In the genomic region with DNA sequence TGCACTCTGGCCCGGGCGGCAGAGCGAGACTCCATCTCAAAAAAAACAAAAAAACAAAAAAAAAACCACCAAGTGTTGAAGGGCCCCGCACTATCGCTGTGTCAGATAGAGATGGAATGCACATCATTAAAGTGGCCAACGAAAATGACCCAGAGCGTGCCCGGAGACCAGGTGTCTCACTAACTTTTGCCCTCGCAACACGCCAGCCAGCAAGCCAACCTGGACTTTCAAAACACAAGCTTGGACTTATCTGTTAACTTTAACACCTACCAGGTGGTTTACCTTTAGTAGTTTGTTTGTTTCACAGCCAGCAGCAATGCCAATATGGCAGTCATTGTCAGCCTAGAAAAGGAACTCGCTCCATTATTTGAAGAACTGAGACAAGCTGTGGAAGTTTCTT, we compare ENCODE assay signal across 20 cellular contexts. TPM values are rescaled to one million over a fixed set of nuclear protein-coding genes. Genes with fewer than 3 reads are reported as not detected.
DNase-seq lines count a peak whose midpoint lies in the region; ATAC-seq, FAIRE-seq and TF ChIP-seq lines count a peak whose summit lies in the region.
"Had no signal": no experiment of that assay in that cellular context is flagged by ENCODE, and none has a peak within 500 bp of the region (broad histone marks: within the 10 kb centered on the region; RNA-seq: fewer than 3 reads in every experiment).

No MANE protein-coding gene starts in this region.

- no peak for FAIRE-seq in pancreas (lab: Jason Lieb, UNC)
- FAIRE-seq: G401.6, GM12892, GM19239 had no signal

- H3K36me3 Mint-ChIP-seq in endodermal cell (ENCODE audit: low read depth): peaks cover 60% of the 10 kb centered on the region
- H3K36me3 Mint-ChIP-seq: CD4-positive, alpha-beta memory T cell had no signal

- TF ChIP-seq CTCF in RWPE2 (IDR thresholded peaks at IDR 0.05; ENCODE audit: poor library complexity, severe bottlenecking) (no peak), VCaP (conservative IDR thresholded peaks at IDR 0.05) (no peak), endodermal cell (conservative IDR thresholded peaks at IDR 0.05) (no peak), pancreas (IDR thresholded peaks at IDR 0.05) (no peak)

- no peak overlapping the region for H3K4me3 Mint-ChIP-seq in endodermal cell
- H3K4me3 Mint-ChIP-seq: CD4-positive, alpha-beta memory T cell; GM23338; H9 had no signal

- 95 to 99% methylated on average over 10 to 11 of the region's 11 CpGs for WGBS in endodermal cell (ENCODE audit: insufficient coverage in 1 of 2, insufficient read length in 1 of 2), 2 experiments
- 43 to 45% methylated on average over 11 of the region's 11 CpGs for WGBS in pancreas, 2 donors

- H3K27ac ChIP-seq in RWPE2 (ENCODE audit: poor library complexity, severe bottlenecking) (no peak overlapping the region), VCaP (peak overlapping the region; percentile 96), endodermal cell (ENCODE audit: low read depth, low read length) (no peak overlapping the region), pancreas (peak overlapping the region in 2 of 4 donors; percentile 13 to 53)

- H3K27me3 ChIP-seq in RWPE2 (ENCODE audit: insufficient read depth, poor library complexity, severe bottlenecking): no peaks in the 10 kb centered on the region
- H3K27me3 ChIP-seq in endodermal cell (ENCODE audit: control insufficient read depth, insufficient read depth, low read length, poor library complexity, severe bottlenecking): no peaks in the 10 kb centered on the region
- H3K27me3 ChIP-seq in pancreas: no peaks in the 10 kb centered on the region

- peak overlapping the region; percentile 2 for H3K27ac Mint-ChIP-seq in endodermal cell
- H3K27ac Mint-ChIP-seq: CD4-positive, alpha-beta memory T cell; GM23338; H9 had no signal

- DNase-seq in RWPE2 (ENCODE audit: low spot score) (peak; percentile 27), endodermal cell (no peak), pancreas (peak in 1 of 6 donors; percentile 61), G401 (ENCODE audit: low spot score) (no peak)
- DNase-seq: C1 segment of cervical spinal cord; Calu3; CD4-positive, alpha-beta memory T cell; COR-L47; DMS53; DMS79 treated with DMSO at 0.1 percent for 48 hours; H9 had no signal

- H3K4me3 ChIP-seq in RWPE2 (ENCODE audit: severe bottlenecking) (no peak overlapping the region), endodermal cell (ENCODE audit: low read length) (no peak overlapping the region), pancreas (no peak overlapping the region)
- H3K4me3 ChIP-seq: GM23338 had no signal

- H3K36me3 ChIP-seq in RWPE2 (ENCODE audit: low read depth): no peaks in the 10 kb centered on the region
- H3K36me3 ChIP-seq in endodermal cell (ENCODE audit: control insufficient read depth, insufficient read depth, low read length): peaks cover 59% of the 10 kb centered on the region
- peaks cover 0 to 15% (median 0%) of the 10 kb centered on the region in 3 donors for H3K36me3 ChIP-seq in pancreas

- in situ Hi-C loops in G401 (cut with HindIII; ENCODE audit: low sequenced_read_pairs): no loop called here

- intact Hi-C loops in pancreas (cut with DNase I): no loop called here

- no peak for ATAC-seq in RWPE2 (ENCODE audit: low read depth)
- peak in 3 of 4 donors; percentile 4 to 50 (median 35) for ATAC-seq in pancreas
- no peak for ATAC-seq in GM18511 (IDR thresholded peaks at IDR 0.05; ENCODE audit: unreplicated experiment)
- ATAC-seq in HG03432 (IDR thresholded peaks at IDR 0.05; ENCODE audit: unreplicated experiment): no peak
- no peak for ATAC-seq in HG02588 (IDR thresholded peaks at IDR 0.05; ENCODE audit: unreplicated experiment)
- ATAC-seq: GM23338, HCT116 had no signal

- peaks cover 5% of the 10 kb centered on the region for H3K9me3 Mint-ChIP-seq in endodermal cell
- H3K9me3 Mint-ChIP-seq: CD4-positive, alpha-beta memory T cell; GM23338 had no signal

- H3K27me3 Mint-ChIP-seq in endodermal cell (ENCODE audit: insufficient read depth): no peaks in the 10 kb centered on the region

- H3K9me3 ChIP-seq in RWPE2 (ENCODE audit: severe bottlenecking): no peaks in the 10 kb centered on the region
- H3K9me3 ChIP-seq in endodermal cell (ENCODE audit: control insufficient read depth, low read length): peaks cover 5% of the 10 kb centered on the region
- no peaks in the 10 kb centered on the region for H3K9me3 ChIP-seq in pancreas

- no peak overlapping the region for H3K9ac ChIP-seq in endodermal cell (ENCODE audit: extremely low read depth, low read length, poor library complexity, severe bottlenecking)

- peaks cover 36% of the 10 kb centered on the region for H3K4me1 Mint-ChIP-seq in endodermal cell

- H3K4me1 ChIP-seq in RWPE2 (ENCODE audit: insufficient read depth, poor library complexity, severe bottlenecking): no peaks in the 10 kb centered on the region
- peaks cover 15% of the 10 kb centered on the region for H3K4me1 ChIP-seq in endodermal cell (ENCODE audit: control insufficient read depth, insufficient read depth, low read length)
- H3K4me1 ChIP-seq in pancreas: peaks cover 33 to 47% (median 36%) of the 10 kb centered on the region in 3 donors

RNA-seq across cellular contexts. Expression of gene FAM174B, which starts 28.6 kb away (rescaled TPM):
- 100 to 1,000 TPM in 1 of 2 donors, 10 to 100 TPM in 1; 66.0 to 105 TPM for total RNA-seq in endodermal cell
- 22.2 TPM for polyA plus RNA-seq in endodermal cell (2013, experiment 1 of 2)
- polyA plus RNA-seq in endodermal cell (2013, experiment 2 of 2): 27.3 TPM
- total RNA-seq in pancreas: 100 to 1,000 TPM in 1 of 6 donors, 10 to 100 TPM in 5; 42.3 to 122 (median 73.6) TPM
- 10 to 100 TPM; 26.0 to 26.8 TPM for polyA plus RNA-seq in pancreas
- 2.8 and 10.0 TPM in 2 replicates for total RNA-seq in G401 (2014; rRNA removed; shearing (Covaris generic))

Comparison
In these comparisons a context has a peak if more than half of its experiments do, and no peak if none do; other contexts are left out.
1. ATAC-seq: peak in pancreas (3 of 4); none in RWPE2 (single experiment), GM18511 (single experiment), HG03432 (single experiment) and HG02588 (single experiment).